ENCODE assay signal across 10 cellular contexts in genomic region chr2:71716697-71717624, GRCh38.
DNase-seq lines count a peak whose midpoint lies in the region; FAIRE-seq and TF ChIP-seq lines count a peak whose summit lies in the region.
"Had no signal": no experiment of that assay in that cellular context is flagged by ENCODE, and none has a peak within 500 bp of the region (broad histone marks: within the 10 kb centered on the region; RNA-seq: fewer than 3 reads in every experiment).

No MANE protein-coding gene starts in this region.

- no peaks in the 10 kb centered on the region for H3K27me3 ChIP-seq in brain microvascular endothelial cell (replicated peaks)
- H3K27me3 ChIP-seq in kidney epithelial cell (ENCODE audit: control insufficient read depth, insufficient read depth, low read length) = peaks cover 4% of the 10 kb centered on the region
- no peaks in the 10 kb centered on the region for H3K27me3 ChIP-seq in tibial artery
- H3K27me3 ChIP-seq in trophoblast cell (ENCODE audit: insufficient read depth, low read length) = no peaks in the 10 kb centered on the region
- H3K27me3 ChIP-seq in small intestine (ENCODE audit: control insufficient read depth in 2 of 2, insufficient read depth in 2 of 2, low read length in 2 of 2) = no peaks in the 10 kb centered on the region
- H3K27me3 ChIP-seq: ovary had no signal

- H3K18ac ChIP-seq in trophoblast cell (ENCODE audit: low read length) = no peak overlapping the region

- H2BK12ac ChIP-seq in trophoblast cell (ENCODE audit: low read length) = no peak overlapping the region

- no peak overlapping the region for H2BK5ac ChIP-seq in trophoblast cell (ENCODE audit: low read depth, low read length, poor library complexity)

- H2BK120ac ChIP-seq in trophoblast cell (ENCODE audit: insufficient read depth, low read length, poor library complexity) = no peak overlapping the region

- no peaks in the 10 kb centered on the region for H3K4me1 Mint-ChIP-seq in activated CD4-positive, alpha-beta T cell treated with anti-CD3 and anti-CD28 coated beads, Interleukin-2, amount 10 ng/mL, durations not matched to agents 7 days and 5 days

- FAIRE-seq in small intestine (lab: Jason Lieb, UNC) = no peak

- H3K9ac ChIP-seq in trophoblast cell (ENCODE audit: low read length) = no peak overlapping the region

- H3K4me2 ChIP-seq in trophoblast cell (ENCODE audit: low read length) = no peak overlapping the region

- intact Hi-C loops in tibial artery (cut with DNase I; ENCODE audit: low total_unique reads) = no loop called here

- H3K4me1 ChIP-seq in tibial artery (peaks cover 8 to 93% (median 80%) of the 10 kb centered on the region in 4 donors), trophoblast cell (ENCODE audit: control insufficient read depth in 1 of 2, insufficient read depth in 2 of 2, low read length in 2 of 2) (no peaks in the 10 kb centered on the region), small intestine (ENCODE audit: control insufficient read depth in 2 of 2, insufficient read depth in 1 of 2, low read depth in 1 of 2, low read length in 1 of 2) (peaks cover 1 to 8% of the 10 kb centered on the region in 2 donors)

- no peak overlapping the region for H4K12ac ChIP-seq in trophoblast cell (ENCODE audit: low read depth, low read length)

- no peak for TF ChIP-seq CTCF in brain microvascular endothelial cell (IDR thresholded peaks at IDR 0.05; ENCODE audit: low read depth, low read length, missing control alignments)
- no peak for TF ChIP-seq CTCF in kidney epithelial cell (IDR thresholded peaks at IDR 0.05; ENCODE audit: insufficient read depth, low read length, poor library complexity, severe bottlenecking)
- no peak for TF ChIP-seq CTCF in tibial artery (IDR thresholded peaks at IDR 0.05)

- H3K9me3 Mint-ChIP-seq in activated CD4-positive, alpha-beta T cell treated with anti-CD3 and anti-CD28 coated beads, Interleukin-2, amount 10 ng/mL, durations not matched to agents 7 days and 5 days = no peaks in the 10 kb centered on the region

- H3K4me3 ChIP-seq in brain microvascular endothelial cell (ENCODE audit: low read depth, low read length) (no peak overlapping the region), kidney epithelial cell (ENCODE audit: low read depth, low read length) (no peak overlapping the region), tibial artery (no peak overlapping the region), trophoblast cell (ENCODE audit: low read depth, low read length) (no peak overlapping the region), small intestine (ENCODE audit: low read depth in 1 of 2, low read length in 2 of 2) (no peak overlapping the region)
- H3K4me3 ChIP-seq: ovary had no signal

- no peak overlapping the region for H3K27ac Mint-ChIP-seq in activated CD4-positive, alpha-beta T cell treated with anti-CD3 and anti-CD28 coated beads, Interleukin-2, amount 10 ng/mL, durations not matched to agents 7 days and 5 days

- no peak overlapping the region for H4K8ac ChIP-seq in trophoblast cell (ENCODE audit: low read depth, low read length)

- POLR2A ChIA-PET in activated CD4-positive, alpha-beta T cell treated with anti-CD3 and anti-CD28 coated beads, Interleukin-2, amount 10 ng/mL, durations not matched to agents 7 days and 5 days (lab: Charles Lee) = no interaction called here

- no peaks in the 10 kb centered on the region for H3K9me3 ChIP-seq in tibial artery
- H3K9me3 ChIP-seq in trophoblast cell (ENCODE audit: insufficient read depth, low read depth, low read length) = peaks cover 1% of the 10 kb centered on the region
- no peaks in the 10 kb centered on the region for H3K9me3 ChIP-seq in small intestine (ENCODE audit: control insufficient read depth, low read depth)
- H3K9me3 ChIP-seq: ovary had no signal

- DNase-seq in HT1080 (ENCODE audit: low read depth) (peak; percentile 67), brain microvascular endothelial cell (peak; percentile 78), kidney epithelial cell (ENCODE audit: low read depth) (peak; percentile 1), tibial artery (peak; percentile 94 to 98), trophoblast cell (no peak), activated gamma-delta T cell treated with Interleukin-2 at 50 U/mL for 16 hours (no peak), small intestine (no peak)
- no peak for DNase-seq in activated CD4-positive, alpha-beta T cell treated with anti-CD3 and anti-CD28 coated beads, Interleukin-2, amount 10 ng/mL, durations not matched to agents 7 days and 5 days
- DNase-seq: RPMI8226 had no signal

- no peaks in the 10 kb centered on the region for H3K79me1 ChIP-seq in trophoblast cell (ENCODE audit: low read length)

- H3K27me3 Mint-ChIP-seq in activated CD4-positive, alpha-beta T cell treated with anti-CD3 and anti-CD28 coated beads, Interleukin-2, amount 10 ng/mL, durations not matched to agents 7 days and 5 days = no peaks in the 10 kb centered on the region

- no peak overlapping the region for H3K14ac ChIP-seq in trophoblast cell (ENCODE audit: low read length)

- no peaks in the 10 kb centered on the region for H3K36me3 ChIP-seq in brain microvascular endothelial cell (replicated peaks)
- no peaks in the 10 kb centered on the region for H3K36me3 ChIP-seq in kidney epithelial cell (ENCODE audit: control insufficient read depth, insufficient read depth, low read length)
- H3K36me3 ChIP-seq in tibial artery = no peaks in the 10 kb centered on the region
- H3K36me3 ChIP-seq in trophoblast cell (ENCODE audit: control insufficient read depth in 1 of 2, insufficient read depth in 2 of 2, low read length in 2 of 2) = no peaks in the 10 kb centered on the region
- no peaks in the 10 kb centered on the region for H3K36me3 ChIP-seq in small intestine (ENCODE audit: control insufficient read depth in 2 of 2, insufficient read depth in 2 of 2, low read length in 2 of 2)
- H3K36me3 ChIP-seq: ovary had no signal

- H2AK5ac ChIP-seq in trophoblast cell (ENCODE audit: low read length) = no peak overlapping the region

- in situ Hi-C loops in brain microvascular endothelial cell (cut with HindIII; ENCODE audit: low pct_ligation_motif_present, low sequenced_read_pairs) = no loop called here

- no CpG with 5 or more reads among the region's 17 CpGs for whole genome bisulfite sequencing in trophoblast cell (ENCODE audit: extremely low coverage, insufficient coverage, insufficient read length)
- 43 to 59% (median 58%) methylated on average over 17 of the region's 17 CpGs for WGBS in small intestine, 3 donors

- no peak overlapping the region for H3K23ac ChIP-seq in trophoblast cell (ENCODE audit: low read length)

- H3K4ac ChIP-seq in trophoblast cell (ENCODE audit: low read depth, low read length) = no peak overlapping the region

- H3K4me3 Mint-ChIP-seq in activated CD4-positive, alpha-beta T cell treated with anti-CD3 and anti-CD28 coated beads, Interleukin-2, amount 10 ng/mL, durations not matched to agents 7 days and 5 days = no peak overlapping the region

- H3K79me2 ChIP-seq in trophoblast cell (ENCODE audit: control insufficient read depth, insufficient read depth, low read length, poor library complexity) = no peaks in the 10 kb centered on the region

- no peaks in the 10 kb centered on the region for H3K36me3 Mint-ChIP-seq in activated CD4-positive, alpha-beta T cell treated with anti-CD3 and anti-CD28 coated beads, Interleukin-2, amount 10 ng/mL, durations not matched to agents 7 days and 5 days (ENCODE audit: low read depth)

- CTCF ChIA-PET in activated CD4-positive, alpha-beta T cell treated with anti-CD3 and anti-CD28 coated beads, Interleukin-2, amount 10 ng/mL, durations not matched to agents 7 days and 5 days (lab: Charles Lee) = no interaction called here

- no peak overlapping the region for H3K27ac ChIP-seq in brain microvascular endothelial cell
- peak overlapping the region; percentile 57 to 69 for H3K27ac ChIP-seq in tibial artery
- H3K27ac ChIP-seq in trophoblast cell (ENCODE audit: low read depth, low read length) = no peak overlapping the region
- H3K27ac ChIP-seq in small intestine (ENCODE audit: low read depth in 1 of 2, low read length in 1 of 2) = peak overlapping the region in 1 of 2 donors; percentile 59
- H3K27ac ChIP-seq: ovary had no signal

- H2AFZ ChIP-seq in trophoblast cell (ENCODE audit: insufficient read depth, low read length, poor library complexity) = no peak overlapping the region

- no peak overlapping the region for H4K91ac ChIP-seq in trophoblast cell (ENCODE audit: low read depth, low read length)

Comparison
In these comparisons a context has a peak if more than half of its experiments do, and no peak if none do; other contexts are left out.
1. DNase-seq: peak in HT1080 (single experiment), brain microvascular endothelial cell (single experiment), kidney epithelial cell (single experiment) and tibial artery (2 of 2); none in trophoblast cell (0 of 2), activated CD4-positive, alpha-beta T cell treated with anti-CD3 and anti-CD28 coated beads, Interleukin-2, amount 10 ng/mL, durations not matched to agents 7 days and 5 days (single experiment), activated gamma-delta T cell treated with Interleukin-2 at 50 U/mL for 16 hours (single experiment) and small intestine (single experiment).
2. H3K27ac ChIP-seq: peak in tibial artery (2 of 2); none in brain microvascular endothelial cell (single experiment) and trophoblast cell (single experiment).